ENCODE assay signal across 1 cellular context in genomic region chr2:232887171-232887850, GRCh38.
TF ChIP-seq lines count a peak whose summit lies in the region.

No MANE protein-coding gene starts in this region.

TF ChIP-seq in GM23338, 12 proteins besides CTCF, POLR2A, EP300 and RAD21 (continued from another document):
- TF ChIP-seq ZNF462 (CRISPR knock-in tag; IDR thresholded peaks at IDR 0.05), result no peak
- no peak for TF ChIP-seq ZNF114 (CRISPR knock-in tag; IDR thresholded peaks at IDR 0.05)
- no peak for TF ChIP-seq ETS1 (IDR thresholded peaks at IDR 0.05)
- TF ChIP-seq NANOG (IDR thresholded peaks at IDR 0.05; ENCODE audit: borderline replicate concordance), result no peak
- TF ChIP-seq ZNF331 (CRISPR knock-in tag; IDR thresholded peaks at IDR 0.05; ENCODE audit: low read depth), result no peak
- TF ChIP-seq JUNB (IDR thresholded peaks at IDR 0.05; ENCODE audit: unreplicated experiment), result no peak
- TF ChIP-seq REST (IDR thresholded peaks at IDR 0.05; ENCODE audit: unreplicated experiment), result no peak
